ENCODE assay signal across 1 cellular context in genomic region chr20:16119909-16120308, GRCh38.
TF ChIP-seq lines count a peak whose summit lies in the region.

No MANE protein-coding gene starts in this region.

TF ChIP-seq in HepG2, 621 proteins besides CTCF, POLR2A, EP300 and RAD21 (continued from another document and continues in another):
- TF ChIP-seq HIC2 (CRISPR knock-in tag; IDR thresholded peaks at IDR 0.05; ENCODE audit: low read depth) = no peak
- no peak for TF ChIP-seq ZNF274 (CRISPR knock-in tag; IDR thresholded peaks at IDR 0.05)
- TF ChIP-seq ZNF674 (CRISPR knock-in tag; IDR thresholded peaks at IDR 0.05; ENCODE audit: low read depth) = no peak
- TF ChIP-seq SSRP1 (CRISPR knock-in tag; IDR thresholded peaks at IDR 0.05) = no peak
- TF ChIP-seq ZNF557 (CRISPR knock-in tag; IDR thresholded peaks at IDR 0.05) = 0 out of 2 replicates have a peak, but pooled peaks have one; percentile 26
- no peak for TF ChIP-seq ZNF646 (CRISPR knock-in tag; IDR thresholded peaks at IDR 0.05)
- TF ChIP-seq ZNF337 (CRISPR knock-in tag; IDR thresholded peaks at IDR 0.05; ENCODE audit: borderline replicate concordance, low read depth) = no peak
- TF ChIP-seq ZBTB2 (CRISPR knock-in tag; IDR thresholded peaks at IDR 0.05; ENCODE audit: low read depth) = no peak
- TF ChIP-seq ATRX (CRISPR knock-in tag; IDR thresholded peaks at IDR 0.05; ENCODE audit: borderline replicate concordance) = no peak
- TF ChIP-seq REPIN1 (CRISPR knock-in tag; IDR thresholded peaks at IDR 0.05; ENCODE audit: borderline replicate concordance, low read depth) = no peak
- TF ChIP-seq ZIK1 (CRISPR knock-in tag; IDR thresholded peaks at IDR 0.05; ENCODE audit: borderline replicate concordance, low read depth) = no peak
- TF ChIP-seq HNRNPUL1 (IDR thresholded peaks at IDR 0.05; ENCODE audit: low read depth, low read length) = no peak
- no peak for TF ChIP-seq IKZF1 (IDR thresholded peaks at IDR 0.05)
- no peak for TF ChIP-seq HES4 (CRISPR knock-in tag; IDR thresholded peaks at IDR 0.05; ENCODE audit: borderline replicate concordance)
- TF ChIP-seq TFE3 (CRISPR knock-in tag; IDR thresholded peaks at IDR 0.05) = peak; percentile 51; the same call in 1 of the 2 replicates
- no peak for TF ChIP-seq ZNF660 (CRISPR knock-in tag; IDR thresholded peaks at IDR 0.05; ENCODE audit: borderline replicate concordance, low read depth)
- TF ChIP-seq TBP (CRISPR knock-in tag; IDR thresholded peaks at IDR 0.05) = no peak
- no peak for TF ChIP-seq NONO (IDR thresholded peaks at IDR 0.05)
- no peak for TF ChIP-seq NONO (CRISPR knock-in tag; conservative IDR thresholded peaks at IDR 0.05)
- no peak for TF ChIP-seq EZH2 (conservative IDR thresholded peaks at IDR 0.05; ENCODE audit: low read depth, low read length)
- no peak for TF ChIP-seq HINFP (CRISPR knock-in tag; IDR thresholded peaks at IDR 0.05; ENCODE audit: low read depth)
- TF ChIP-seq TIGD3 (CRISPR knock-in tag; IDR thresholded peaks at IDR 0.05; ENCODE audit: borderline replicate concordance) = no peak
- no peak for TF ChIP-seq SRF (IDR thresholded peaks at IDR 0.05; ENCODE audit: low read depth, low read length)
- TF ChIP-seq RAD51 (IDR thresholded peaks at IDR 0.05; ENCODE audit: borderline replicate concordance) = no peak
- TF ChIP-seq NCOA5 (CRISPR knock-in tag; IDR thresholded peaks at IDR 0.05) = no peak
- TF ChIP-seq ZNF839 (CRISPR knock-in tag; IDR thresholded peaks at IDR 0.05; ENCODE audit: borderline replicate concordance) = no peak
- TF ChIP-seq CREM (IDR thresholded peaks at IDR 0.05) = peak; percentile 70
- no peak for TF ChIP-seq CREM (CRISPR knock-in tag; IDR thresholded peaks at IDR 0.05)
- no peak for TF ChIP-seq ATAD3A (CRISPR knock-in tag; IDR thresholded peaks at IDR 0.05)
- TF ChIP-seq KLF6 (CRISPR knock-in tag; IDR thresholded peaks at IDR 0.05) = no peak
- TF ChIP-seq ZMAT3 (CRISPR knock-in tag; conservative IDR thresholded peaks at IDR 0.05) = no peak
- no peak for TF ChIP-seq ZNF362 (CRISPR knock-in tag; IDR thresholded peaks at IDR 0.05; ENCODE audit: borderline replicate concordance)
- TF ChIP-seq RFX5 (IDR thresholded peaks at IDR 0.05; ENCODE audit: low read depth, low read length) = no peak
- TF ChIP-seq ZMYM3 (CRISPR knock-in tag; IDR thresholded peaks at IDR 0.05) = 0 out of 2 replicates have a peak, but pooled peaks have one; percentile 26
- TF ChIP-seq ARID3A (IDR thresholded peaks at IDR 0.05; ENCODE audit: low read depth, low read length) = no peak
- no peak for TF ChIP-seq GLMP (CRISPR knock-in tag; IDR thresholded peaks at IDR 0.05; ENCODE audit: borderline replicate concordance)
- peak; percentile 71 for TF ChIP-seq HDAC2 (CRISPR knock-in tag; IDR thresholded peaks at IDR 0.05)
- no peak for TF ChIP-seq ZNF567 (CRISPR knock-in tag; IDR thresholded peaks at IDR 0.05; ENCODE audit: borderline replicate concordance)
- TF ChIP-seq MYC (CRISPR knock-in tag; IDR thresholded peaks at IDR 0.05; ENCODE audit: borderline replicate concordance) = no peak
- no peak for TF ChIP-seq PCBP2 (optimal IDR thresholded peaks at IDR 0.05; ENCODE audit: low read depth, low read length, poor library complexity, severe bottlenecking)
- TF ChIP-seq HNF4G (IDR thresholded peaks at IDR 0.05; ENCODE audit: borderline replicate concordance, low read depth, low read length) = peak; percentile 56; the same call in 1 of the 2 replicates
- TF ChIP-seq HNF4G (CRISPR knock-in tag; IDR thresholded peaks at IDR 0.05; ENCODE audit: borderline replicate concordance, low read depth) = peak; percentile 44; the same call in 1 of the 2 replicates
- TF ChIP-seq BRD4 (CRISPR knock-in tag; IDR thresholded peaks at IDR 0.05) = no peak
- TF ChIP-seq ZZZ3 (CRISPR knock-in tag; IDR thresholded peaks at IDR 0.05; ENCODE audit: borderline replicate concordance) = no peak
- TF ChIP-seq ZNF264 (CRISPR knock-in tag; IDR thresholded peaks at IDR 0.05) = peak; percentile 59; the same call in 1 of the 2 replicates
- TF ChIP-seq ZFP41 (CRISPR knock-in tag; IDR thresholded peaks at IDR 0.05; ENCODE audit: borderline replicate concordance) = no peak
